Comparison of ENCODE assay signal across 8 cellular contexts in the genomic region with DNA sequence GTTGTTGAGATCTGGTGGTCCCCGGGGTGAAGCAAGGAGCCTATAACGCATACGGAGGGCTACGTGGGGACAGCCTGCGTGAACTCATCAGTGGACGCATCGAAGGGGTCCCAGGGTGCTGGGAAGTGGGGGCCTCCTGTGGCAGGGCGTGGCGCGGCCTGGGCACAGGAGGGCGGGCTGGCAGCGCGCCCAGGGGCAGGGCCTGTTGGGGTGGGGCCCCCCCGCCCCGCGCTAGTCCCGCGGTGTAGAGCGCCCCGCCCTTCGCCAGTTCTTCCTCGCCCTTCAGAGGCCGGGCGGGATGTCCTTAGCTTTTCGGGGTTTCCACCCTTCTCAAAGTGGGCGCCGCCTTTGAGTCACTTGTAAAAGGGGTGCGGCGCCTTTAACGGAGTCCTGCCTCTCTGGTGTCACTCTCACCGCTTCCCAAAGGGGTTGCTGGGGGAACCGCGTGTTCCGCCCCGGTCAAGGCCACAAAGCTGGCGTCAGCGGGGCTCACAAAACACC. TPM values are rescaled to one million over a fixed set of nuclear protein-coding genes. Genes with fewer than 3 reads are reported as not detected.
A peak's percentile ranks its signal among the peaks of the same experiment; 100 is the strongest.
DNase-seq lines count a peak whose midpoint lies in the region; ATAC-seq, FAIRE-seq and TF ChIP-seq lines count a peak whose summit lies in the region.

No MANE protein-coding gene starts in this region.

- BruUV-seq in GM12878 (replicated peaks; lab: Mats Ljungman, UMichigan) = no TSS peak

- TF ChIP-seq CTCF in Loucy (conservative IDR thresholded peaks at IDR 0.05; ENCODE audit: low read length) (no peak), GM12878 (IDR thresholded peaks at IDR 0.05 in 2 of 3, conservative IDR thresholded peaks at IDR 0.05 in 1 of 3; ENCODE audit: control insufficient read depth in 2 of 3, extremely low read depth in 1 of 3, insufficient read depth in 1 of 3, low read depth in 3 of 3, low read length in 3 of 3) (no peak)

- WGBS in GM23248 (ENCODE audit: low coverage in 1 of 2, low lambda C conversion rate in 2 of 2, missing lambda C conversion rate in 2 of 2), 2 experiments = 0 to 1% methylated on average over 4 to 18 of the region's 37 CpGs
- WGBS in GM12878 (ENCODE audit: insufficient coverage, insufficient replicate concordance, low lambda C conversion rate, missing lambda C conversion rate) = 31% methylated on average over 23 of the region's 37 CpGs

- POLR2A ChIA-PET in GM12878 (lab: Charles Lee) = interaction anchor here (0.6 to 1.6 kb wide), 4 partner anchors 14 to 170 kb away, joined by 3 to 7 read pairs (median 4); a partner anchor contains a TSS

- peaks cover 16% of the 10 kb centered on the region for H3K79me2 ChIP-seq in GM23248 (ENCODE audit: insufficient read depth)
- H3K79me2 ChIP-seq in Loucy (ENCODE audit: insufficient read depth, low read length) = peaks cover 24% of the 10 kb centered on the region
- H3K79me2 ChIP-seq in GM12878 (ENCODE audit: control insufficient read depth, insufficient read depth, low read length) = peaks cover 6% of the 10 kb centered on the region

- H3K9me3 ChIP-seq in ES-I3 (ENCODE audit: control insufficient read depth, insufficient read depth, low read length) (no peaks in the 10 kb centered on the region), GM23248 (ENCODE audit: low read depth) (no peaks in the 10 kb centered on the region), Loucy (ENCODE audit: insufficient read depth, low read depth, low read length) (no peaks in the 10 kb centered on the region), GM12878 (replicated peaks; ENCODE audit: control insufficient read depth, insufficient read depth, low read length) (no peaks in the 10 kb centered on the region; the same call in 2 of the 3 replicates)

- intact Hi-C loops in GM12878 (cut with micrococcal nuclease; ENCODE audit: unreplicated experiment) = no loop called here

- peak overlapping the region; percentile 81 for H2AFZ ChIP-seq in GM23248
- peak overlapping the region; percentile 73 for H2AFZ ChIP-seq in Loucy (ENCODE audit: low read length)
- peak overlapping the region; percentile 47; the same call in 1 of the 2 replicates for H2AFZ ChIP-seq in GM12878 (ENCODE audit: control insufficient read depth, low read depth, low read length)

- H3K4me3 ChIP-seq in GM23248 = peak overlapping the region; percentile 89
- H3K4me3 ChIP-seq in Loucy (ENCODE audit: low read length, poor library complexity, severe bottlenecking) = peak overlapping the region; percentile 90
- peak overlapping the region; percentile 73 for H3K4me3 ChIP-seq in GM12878

- in situ Hi-C loops in GM23248 (cut with MboI) (no loop called here), GM12878 (cut with MboI) (no loop called here)

- H3K9ac ChIP-seq in ES-I3 (ENCODE audit: low read depth, low read length) (peak overlapping the region; percentile 65; the same call in 1 of the 2 replicates), GM23248 (peak overlapping the region; percentile 91), Loucy (ENCODE audit: low read depth, low read length, poor library complexity, severe bottlenecking) (peak overlapping the region; percentile 95), GM12878 (ENCODE audit: control insufficient read depth, insufficient read depth, low read length) (peak overlapping the region; percentile 73)

- H3K27me3 Mint-ChIP-seq in T-helper 2 cell treated with Interferon-gamma antibody and Interleukin-4, amounts not matched to agents 5 μg/mL and 100 μg/mL, for 36 hours (ENCODE audit: low read depth) = no peaks in the 10 kb centered on the region

- peak; percentile 87 for ATAC-seq in GM12878

- H3K4me1 Mint-ChIP-seq in T-helper 2 cell treated with Interferon-gamma antibody and Interleukin-4, amounts not matched to agents 5 μg/mL and 100 μg/mL, for 36 hours (ENCODE audit: low read depth) = peaks cover 26% of the 10 kb centered on the region

- peaks cover 26% of the 10 kb centered on the region for H3K36me3 Mint-ChIP-seq in T-helper 2 cell treated with Interferon-gamma antibody and Interleukin-4, amounts not matched to agents 5 μg/mL and 100 μg/mL, for 36 hours (ENCODE audit: low read depth)

- H3K27ac ChIP-seq in GM23248 (peak overlapping the region; percentile 79), GM12878 (ENCODE audit: control insufficient read depth, insufficient read depth) (peak overlapping the region; percentile 62)

- TF ChIP-seq RAD21 in GM12878 (IDR thresholded peaks at IDR 0.05; ENCODE audit: insufficient read depth, low read depth, low read length) = no peak

- FAIRE-seq in GM12878 (lab: Jason Lieb, UNC) (no peak), islet of Langerhans (lab: Jason Lieb, UNC) (peak; percentile 79)

- H3K4me2 ChIP-seq in GM23248 (ENCODE audit: unreplicated experiment) (peak overlapping the region; percentile 75), Loucy (ENCODE audit: low read depth, low read length, poor library complexity, severe bottlenecking) (peak overlapping the region; percentile 94), GM12878 (ENCODE audit: control insufficient read depth, insufficient read depth) (peak overlapping the region; percentile 81)

- H3K9me3 Mint-ChIP-seq in T-helper 2 cell treated with Interferon-gamma antibody and Interleukin-4, amounts not matched to agents 5 μg/mL and 100 μg/mL, for 36 hours = no peaks in the 10 kb centered on the region

- RAD21 ChIA-PET in GM12878 (lab: Charles Lee; ENCODE audit: unreplicated experiment) = interaction anchor here (0.6 to 1.9 kb wide), 4 partner anchors 12 to 89 kb away, joined by 3 to 5 read pairs (median 3); no protein-coding TSS in a partner anchor

- H3F3A ChIP-seq in GM23248 (ENCODE audit: insufficient read depth) = peaks cover 3% of the 10 kb centered on the region
- H3F3A ChIP-seq in Loucy (ENCODE audit: low read depth) = 0 out of 2 replicates have a peak, but pooled peaks cover 4% of the 10 kb centered on the region

- CTCF ChIA-PET in GM12878 (lab: Yijun Ruan, JAX) = interaction anchor here (0.7 to 2.4 kb wide), 5 partner anchors 12 to 233 kb away, joined by 3 to 8 read pairs (median 3); no protein-coding TSS in a partner anchor

- H3K4me3 Mint-ChIP-seq in T-helper 2 cell treated with Interferon-gamma antibody and Interleukin-4, amounts not matched to agents 5 μg/mL and 100 μg/mL, for 36 hours = peak overlapping the region; percentile 87

- H3K4me1 ChIP-seq in ES-I3 (ENCODE audit: insufficient read depth, low read length) (peaks cover 6% of the 10 kb centered on the region), GM23248 (ENCODE audit: insufficient read depth) (peaks cover 5% of the 10 kb centered on the region; the same call in 1 of the 2 replicates), Loucy (ENCODE audit: insufficient read depth, low read length, poor library complexity, severe bottlenecking) (peaks cover 19% of the 10 kb centered on the region), GM12878 (ENCODE audit: control insufficient read depth, insufficient read depth, low read length) (peaks cover 14% of the 10 kb centered on the region; the same call in 1 of the 2 replicates)

- peak overlapping the region; percentile 80 for H3K27ac Mint-ChIP-seq in T-helper 2 cell treated with Interferon-gamma antibody and Interleukin-4, amounts not matched to agents 5 μg/mL and 100 μg/mL, for 36 hours

- H3K36me3 ChIP-seq in ES-I3 (ENCODE audit: insufficient read depth, low read length) (no peaks in the 10 kb centered on the region; the same call in 1 of the 2 replicates), GM23248 (ENCODE audit: low read depth) (no peaks in the 10 kb centered on the region), Loucy (ENCODE audit: insufficient read depth, low read length) (no peaks in the 10 kb centered on the region), GM12878 (ENCODE audit: control insufficient read depth in 2 of 2, insufficient read depth in 2 of 2, low read length in 1 of 2) (no peaks in the 10 kb centered on the region; a peak in 2 of 4 replicates)

- H3K27me3 ChIP-seq in GM23248 (replicated peaks; ENCODE audit: insufficient read depth) (no peaks in the 10 kb centered on the region), Loucy (ENCODE audit: insufficient read depth, low read length, poor library complexity, severe bottlenecking) (no peaks in the 10 kb centered on the region), GM12878 (replicated peaks in 1 of 2; ENCODE audit: control insufficient read depth in 2 of 2, insufficient read depth in 2 of 2, low read length in 1 of 2) (no peaks in the 10 kb centered on the region)

- TF ChIP-seq POLR2A in GM12878 (IDR thresholded peaks at IDR 0.05; ENCODE audit: low read depth, low read length) = peak; percentile 39; the same call in 1 of the 2 replicates

- H4K20me1 ChIP-seq in GM23248 (ENCODE audit: insufficient read depth) = no peaks in the 10 kb centered on the region
- H4K20me1 ChIP-seq in Loucy (ENCODE audit: insufficient read depth, low read length, poor library complexity, severe bottlenecking) = peaks cover 15% of the 10 kb centered on the region
- H4K20me1 ChIP-seq in GM12878 (ENCODE audit: control insufficient read depth, insufficient read depth) = no peaks in the 10 kb centered on the region

- H3K9me2 ChIP-seq in GM23248 (ENCODE audit: insufficient read depth) = no peaks in the 10 kb centered on the region
- H3K9me2 ChIP-seq in Loucy (replicated peaks; ENCODE audit: low read depth, low read length) = no peaks in the 10 kb centered on the region

- DNase-seq in GM23248 = peak; percentile 80
- DNase-seq in T-helper 2 cell treated with Interferon-gamma antibody and Interleukin-4, amounts not matched to agents 5 μg/mL and 100 μg/mL, for 36 hours (ENCODE audit: low spot score) = peak; percentile 73
- DNase-seq in GM12878 (ENCODE audit: low read depth, low spot score) = no peak
- DNase-seq in stimulated activated CD4-positive, alpha-beta T cell treated with anti-CD3 and anti-CD28 coated beads, Interleukin-4, amount 100 ng/mL, for 1 hour = peak; percentile 63
- no peak for DNase-seq in OCI-M2 (lab: John Stamatoyannopoulos, UW; ENCODE audit: unreplicated experiment)

- no peak for TF ChIP-seq EP300 in GM12878 (IDR thresholded peaks at IDR 0.05; ENCODE audit: borderline replicate concordance in 1 of 2, control insufficient read depth in 1 of 2, low read depth in 2 of 2, low read length in 2 of 2)

- SMC1A ChIA-PET in GM12878 (lab: Charles Lee; ENCODE audit: uncharacterized antibody, unreplicated experiment) = interaction anchor here (2.6 kb wide), 1 partner anchor 18 kb away, joined by 7 read pairs; no protein-coding TSS in a partner anchor

RNA-seq across cellular contexts. Expression of a gene that starts 0.6 kb away (rescaled TPM):
- total RNA-seq in GM23248 (2014; rRNA removed; shearing (Covaris generic)) = 62.3 and 62.5 TPM in 2 replicates
- 204 and 209 TPM in 2 replicates for polyA plus RNA-seq in GM23248 (2016; fragmentation: Nextera tagmentation; extraction: Ambion mirVana)
- total RNA-seq in GM12878 (2013; cell fraction: nucleolus; rRNA removed) = 7.7 and 9.1 TPM in 2 replicates
- total RNA-seq in GM12878 (2014; rRNA removed) = 51.8 and 56.6 TPM in 2 replicates
- total RNA-seq in GM12878 (2014; rRNA removed; fragmentation: Illumina TruSeq; extraction: Trizol) = 55.8 and 60.1 TPM in 2 replicates
- total RNA-seq in GM12878 (2021) = 102 and 106 TPM in 2 replicates
- polyA plus RNA-seq in GM12878 (2011; ENCODE audit: low read depth) = 49.7 TPM
- 62.3 and 78.2 TPM in 2 replicates for polyA plus RNA-seq in GM12878 (2011; rRNA removed)
- 127 and 185 TPM in 2 replicates for polyA plus RNA-seq in GM12878 (2011; cell fraction: cytosol; rRNA removed)
- polyA plus RNA-seq in GM12878 (2011; cell fraction: nucleus; rRNA removed) = 30.0 and 31.8 TPM in 2 replicates
- 65.2 and 77.1 TPM in 2 replicates for polyA plus RNA-seq in GM12878 (2012)
- polyA plus RNA-seq in GM12878 (2014; fragmentation: Illumina TruSeq; extraction: Trizol) = 149 and 177 TPM in 2 replicates
- polyA plus RNA-seq in GM12878 (2014; fragmentation: Nextera tagmentation; extraction: Ambion mirVana) = 100 to 1,000 TPM; 100 to 140 TPM
- polyA plus RNA-seq in GM12878 (2014; rRNA removed) = 71.0 and 74.8 TPM in 2 replicates
- polyA plus RNA-seq in GM12878 (2016; fragmentation: Nextera tagmentation; extraction: Ambion mirVana) = 100 to 1,000 TPM in 1 of 2 experiments, 10 to 100 TPM in 1; 98.3 to 101 TPM
- 54.6 and 67.8 TPM in 2 replicates for polyA minus RNA-seq in GM12878 (2011; rRNA and poly(A)+ RNA removed)
- 28.3 and 31.3 TPM in 2 replicates for polyA minus RNA-seq in GM12878 (2011; cell fraction: cytosol; rRNA and poly(A)+ RNA removed)
- 6.3 and 10.2 TPM in 2 replicates for polyA minus RNA-seq in GM12878 (2011; cell fraction: nucleus; rRNA and poly(A)+ RNA removed)

RNA-seq across cellular contexts. Expression of a gene that starts 9.8 kb away (rescaled TPM):
- 1.3 and 8.0 TPM in 2 replicates for total RNA-seq in GM23248 (2014; rRNA removed; shearing (Covaris generic))
- polyA plus RNA-seq in GM23248 (2016; fragmentation: Nextera tagmentation; extraction: Ambion mirVana) (1.1 and 1.5 TPM in 2 replicates), GM12878 (2011; rRNA removed) (0.30 and 0.33 TPM in 2 replicates), GM12878 (2014; fragmentation: Illumina TruSeq; extraction: Trizol) (0.31 TPM in 1 of 2 replicates, not detected in the other), GM12878 (2014; fragmentation: Nextera tagmentation; extraction: Ambion mirVana) (under 1 TPM; 0.03 to 0.09 TPM), GM12878 (2014; rRNA removed) (1.4 and 2.0 TPM in 2 replicates), GM12878 (2016; fragmentation: Nextera tagmentation; extraction: Ambion mirVana) (1 to 10 TPM; 1.4 to 1.8 TPM)
- total RNA-seq in GM12878 (2013; cell fraction: nucleolus; rRNA removed) = 0.59 and 1.2 TPM in 2 replicates
- total RNA-seq in GM12878 (2014; rRNA removed) (1.3 and 2.5 TPM in 2 replicates), GM12878 (2014; rRNA removed; fragmentation: Illumina TruSeq; extraction: Trizol) (0.09 and 0.18 TPM in 2 replicates), GM12878 (2021) (0.66 and 1.3 TPM in 2 replicates)
- polyA plus RNA-seq in GM12878 (2011; ENCODE audit: low read depth) = 0.18 TPM
- 0.96 and 1.1 TPM in 2 replicates for polyA plus RNA-seq in GM12878 (2011; cell fraction: cytosol; rRNA removed)
- 0.81 and 1.1 TPM in 2 replicates for polyA plus RNA-seq in GM12878 (2011; cell fraction: nucleus; rRNA removed)
- polyA plus RNA-seq in GM12878 (2012) = 0.44 and 0.54 TPM in 2 replicates
- polyA minus RNA-seq in GM12878 (2011; rRNA and poly(A)+ RNA removed) = 0.66 and 1.2 TPM in 2 replicates
- 0.40 TPM in 1 of 2 replicates, not detected in the other for polyA minus RNA-seq in GM12878 (2011; cell fraction: cytosol; rRNA and poly(A)+ RNA removed)
- 1.3 and 1.6 TPM in 2 replicates for polyA minus RNA-seq in GM12878 (2011; cell fraction: nucleus; rRNA and poly(A)+ RNA removed)

RNA-seq across cellular contexts. Expression of a gene that starts 13.8 kb away (rescaled TPM):
- 9.0 and 10.8 TPM in 2 replicates for total RNA-seq in GM23248 (2014; rRNA removed; shearing (Covaris generic))
- polyA plus RNA-seq in GM23248 (2016; fragmentation: Nextera tagmentation; extraction: Ambion mirVana) (5.1 TPM in 2 replicates), GM12878 (2011; rRNA removed) (2.7 and 6.4 TPM in 2 replicates), GM12878 (2014; fragmentation: Illumina TruSeq; extraction: Trizol) (2.3 and 6.0 TPM in 2 replicates), GM12878 (2014; fragmentation: Nextera tagmentation; extraction: Ambion mirVana) (under 1 TPM; 0.69 to 0.88 TPM), GM12878 (2014; rRNA removed) (16.1 and 16.5 TPM in 2 replicates), GM12878 (2016; fragmentation: Nextera tagmentation; extraction: Ambion mirVana) (1 to 10 TPM; 8.7 to 9.1 TPM)
- 25.0 and 32.7 TPM in 2 replicates for total RNA-seq in GM12878 (2013; cell fraction: nucleolus; rRNA removed)
- total RNA-seq in GM12878 (2014; rRNA removed) (7.0 and 12.2 TPM in 2 replicates), GM12878 (2014; rRNA removed; fragmentation: Illumina TruSeq; extraction: Trizol) (3.3 and 4.9 TPM in 2 replicates), GM12878 (2021) (16.8 and 17.4 TPM in 2 replicates)
- 4.8 TPM for polyA plus RNA-seq in GM12878 (2011; ENCODE audit: low read depth)
- 9.4 and 9.5 TPM in 2 replicates for polyA plus RNA-seq in GM12878 (2011; cell fraction: cytosol; rRNA removed)
- 28.4 and 35.8 TPM in 2 replicates for polyA plus RNA-seq in GM12878 (2011; cell fraction: nucleus; rRNA removed)
- polyA plus RNA-seq in GM12878 (2012) = 10.1 and 13.5 TPM in 2 replicates
- polyA minus RNA-seq in GM12878 (2011; rRNA and poly(A)+ RNA removed) = 5.8 and 9.8 TPM in 2 replicates
- 6.4 and 8.0 TPM in 2 replicates for polyA minus RNA-seq in GM12878 (2011; cell fraction: cytosol; rRNA and poly(A)+ RNA removed)
- 8.9 and 12.0 TPM in 2 replicates for polyA minus RNA-seq in GM12878 (2011; cell fraction: nucleus; rRNA and poly(A)+ RNA removed)

RNA-seq across cellular contexts. Expression of a gene that starts 27.7 kb away (rescaled TPM):
- total RNA-seq in GM23248 (2014; rRNA removed; shearing (Covaris generic)) = 0.54 TPM in 1 of 2 replicates, not detected in the other
- polyA plus RNA-seq in GM23248 (2016; fragmentation: Nextera tagmentation; extraction: Ambion mirVana) (0.23 TPM in 1 of 2 replicates, not detected in the other), GM12878 (2011; rRNA removed) (0.85 and 0.87 TPM in 2 replicates), GM12878 (2014; fragmentation: Illumina TruSeq; extraction: Trizol) (0.68 and 0.86 TPM in 2 replicates), GM12878 (2014; fragmentation: Nextera tagmentation; extraction: Ambion mirVana) (under 1 TPM; 0.34 to 0.47 TPM), GM12878 (2014; rRNA removed) (1.2 and 1.7 TPM in 2 replicates), GM12878 (2016; fragmentation: Nextera tagmentation; extraction: Ambion mirVana) (1 to 10 TPM; 1.0 to 1.1 TPM)
- total RNA-seq in GM12878 (2013; cell fraction: nucleolus; rRNA removed) = 0.81 and 1.5 TPM in 2 replicates
- total RNA-seq in GM12878 (2014; rRNA removed) (0.68 and 0.76 TPM in 2 replicates), GM12878 (2014; rRNA removed; fragmentation: Illumina TruSeq; extraction: Trizol) (0.81 and 1.0 TPM in 2 replicates), GM12878 (2021) (0.48 and 0.49 TPM in 2 replicates)
- polyA plus RNA-seq in GM12878 (2011; ENCODE audit: low read depth) = 0.28 TPM
- polyA plus RNA-seq in GM12878 (2011; cell fraction: cytosol; rRNA removed) = 0.58 and 0.99 TPM in 2 replicates
- 0.84 and 0.88 TPM in 2 replicates for polyA plus RNA-seq in GM12878 (2011; cell fraction: nucleus; rRNA removed)
- 0.77 and 0.85 TPM in 2 replicates for polyA plus RNA-seq in GM12878 (2012)
- polyA minus RNA-seq in GM12878 (2011; rRNA and poly(A)+ RNA removed) = 0.31 TPM in 1 of 2 replicates, not detected in the other
- polyA minus RNA-seq in GM12878 (2011; cell fraction: cytosol; rRNA and poly(A)+ RNA removed) = not detected in 2 replicates
- polyA minus RNA-seq in GM12878 (2011; cell fraction: nucleus; rRNA and poly(A)+ RNA removed) = 0.12 and 0.86 TPM in 2 replicates

RNA-seq across cellular contexts. Expression of a gene that starts 48.8 kb away (rescaled TPM):
- 19.7 and 22.4 TPM in 2 replicates for total RNA-seq in GM23248 (2014; rRNA removed; shearing (Covaris generic))
- 20.9 and 23.8 TPM in 2 replicates for polyA plus RNA-seq in GM23248 (2016; fragmentation: Nextera tagmentation; extraction: Ambion mirVana)
- 5.6 and 5.9 TPM in 2 replicates for total RNA-seq in GM12878 (2013; cell fraction: nucleolus; rRNA removed)
- total RNA-seq in GM12878 (2014; rRNA removed) = 23.6 and 26.6 TPM in 2 replicates
- 15.7 and 16.5 TPM in 2 replicates for total RNA-seq in GM12878 (2014; rRNA removed; fragmentation: Illumina TruSeq; extraction: Trizol)
- total RNA-seq in GM12878 (2021) = 18.9 and 21.8 TPM in 2 replicates
- 7.0 TPM for polyA plus RNA-seq in GM12878 (2011; ENCODE audit: low read depth)
- 20.1 and 25.5 TPM in 2 replicates for polyA plus RNA-seq in GM12878 (2011; rRNA removed)
- polyA plus RNA-seq in GM12878 (2011; cell fraction: cytosol; rRNA removed) = 25.0 and 30.5 TPM in 2 replicates
- 17.6 and 23.5 TPM in 2 replicates for polyA plus RNA-seq in GM12878 (2011; cell fraction: nucleus; rRNA removed)
- 13.8 and 14.5 TPM in 2 replicates for polyA plus RNA-seq in GM12878 (2012)
- polyA plus RNA-seq in GM12878 (2014; fragmentation: Illumina TruSeq; extraction: Trizol) = 13.9 and 20.6 TPM in 2 replicates
- 1 to 10 TPM; 3.3 to 5.1 TPM for polyA plus RNA-seq in GM12878 (2014; fragmentation: Nextera tagmentation; extraction: Ambion mirVana)
- 23.0 and 25.0 TPM in 2 replicates for polyA plus RNA-seq in GM12878 (2014; rRNA removed)
- polyA plus RNA-seq in GM12878 (2016; fragmentation: Nextera tagmentation; extraction: Ambion mirVana) = 10 to 100 TPM; 21.1 to 24.6 TPM
- polyA minus RNA-seq in GM12878 (2011; rRNA and poly(A)+ RNA removed) = 15.9 and 16.7 TPM in 2 replicates
- polyA minus RNA-seq in GM12878 (2011; cell fraction: cytosol; rRNA and poly(A)+ RNA removed) = 7.1 and 8.9 TPM in 2 replicates
- 3.5 and 6.1 TPM in 2 replicates for polyA minus RNA-seq in GM12878 (2011; cell fraction: nucleus; rRNA and poly(A)+ RNA removed)

Comparison
In these comparisons a context has a peak if more than half of its experiments do, and no peak if none do; other contexts are left out.
1. DNase-seq: peak in GM23248 (single experiment), T-helper 2 cell treated with Interferon-gamma antibody and Interleukin-4, amounts not matched to agents 5 μg/mL and 100 μg/mL, for 36 hours (single experiment) and stimulated activated CD4-positive, alpha-beta T cell treated with anti-CD3 and anti-CD28 coated beads, Interleukin-4, amount 100 ng/mL, for 1 hour (single experiment); none in GM12878 (single experiment) and OCI-M2 (single experiment).
2. Peak in every context shown above with its lines, with median percentiles within 50 percentile points of each other: H3K9ac ChIP-seq, H2AFZ ChIP-seq, H3K4me2 ChIP-seq and H3K4me3 ChIP-seq.